Comparison of ENCODE assay signal across 14 cellular contexts in the genomic region with DNA sequence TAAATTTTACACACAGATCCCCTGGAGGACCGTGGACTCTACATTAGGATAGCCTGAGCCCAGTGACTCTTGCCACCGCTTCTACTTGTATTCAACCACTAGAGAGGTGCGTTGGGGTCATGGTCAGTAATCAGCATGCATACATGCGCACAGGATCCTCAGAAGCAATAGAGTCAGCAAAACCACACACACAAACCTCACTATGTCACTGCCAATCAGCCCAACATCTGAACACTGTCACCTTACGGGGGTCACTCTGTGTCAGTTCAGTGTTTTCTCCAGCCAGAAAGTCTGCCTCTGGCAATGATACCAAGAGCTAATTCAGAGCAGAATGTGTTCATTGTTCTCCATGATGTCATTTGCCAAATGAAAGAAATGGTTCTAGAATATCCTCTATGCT.
"Had no signal": no experiment of that assay in that cellular context is flagged by ENCODE, and none has a peak within 500 bp of the region (broad histone marks: within the 10 kb centered on the region; RNA-seq: fewer than 3 reads in every experiment).

No MANE protein-coding gene starts in this region.

- DNase-seq: activated CD4-positive, alpha-beta memory T cell treated with anti-CD3 and anti-CD28 coated beads for 36 hours; activated CD4-positive, alpha-beta T cell treated with anti-CD3 and anti-CD28 coated beads for 4 hours; activated T-cell treated with anti-CD3 and anti-CD28 coated beads for 4 hours; effector memory CD4-positive, alpha-beta T cell; esophagus squamous epithelium; kidney; left lung; occipital lobe; right cardiac atrium; stimulated activated CD4-positive, alpha-beta T cell treated with anti-CD3 and anti-CD28 coated beads, Interleukin-4, amount 100 ng/mL, for 24 hours; stomach had no signal

- H3K27ac ChIP-seq: cardiac muscle cell, esophagus squamous epithelium, left lung, stomach, thoracic aorta had no signal

- H3K27me3 ChIP-seq: cardiac muscle cell, esophagus squamous epithelium, left lung, stomach had no signal

- H3K4me1 ChIP-seq: esophagus squamous epithelium, left lung, stomach had no signal

- H3K9me3 ChIP-seq: esophagus squamous epithelium, left lung, stomach, thoracic aorta had no signal

- H3K4me3 ChIP-seq: cardiac muscle cell, esophagus squamous epithelium, left lung, skin epidermis, stomach, thoracic aorta had no signal

- H3K36me3 ChIP-seq: cardiac muscle cell, esophagus squamous epithelium, left lung, stomach, thoracic aorta had no signal
